8 cellular contexts compared by ENCODE assay signal in genomic region chr17:19762515-19762961, GRCh38. TPM values are rescaled to one million over a fixed set of nuclear protein-coding genes. Genes with fewer than 3 reads are reported as not detected.
DNase-seq lines count a peak whose midpoint lies in the region; ATAC-seq and TF ChIP-seq lines count a peak whose summit lies in the region.

No MANE protein-coding gene starts in this region.

- no peaks in the 10 kb centered on the region for H3K36me3 Mint-ChIP-seq in WTC11

- peaks cover 4% of the 10 kb centered on the region; the same call in 1 of the 2 replicates for H3K27me3 Mint-ChIP-seq in WTC11 (ENCODE audit: low read depth)

- TF ChIP-seq POLR2A in NB4 (IDR thresholded peaks at IDR 0.05; ENCODE audit: extremely low read depth, insufficient read length): no peak

- peaks cover 7% of the 10 kb centered on the region for H3K4me1 Mint-ChIP-seq in WTC11

- peak; percentile 55 for TF ChIP-seq CTCF in GM10248 (IDR thresholded peaks at IDR 0.05; ENCODE audit: control extremely low read depth, extremely low read depth, low read depth, missing control alignments)
- TF ChIP-seq CTCF in NB4 (IDR thresholded peaks at IDR 0.05; ENCODE audit: low read depth, low read length): peak; percentile 86
- TF ChIP-seq CTCF in WTC11 (IDR thresholded peaks at IDR 0.05): peak; percentile 65

- DNase-seq in GM10248 (ENCODE audit: extremely low spot score) (peak; percentile 82), NB4 (ENCODE audit: low read depth) (peak; percentile 80), WTC11 (ENCODE audit: low spot score) (peak; percentile 92), kidney tubule cell (ENCODE audit: low spot score) (peak; percentile 64)
- DNase-seq in central memory CD4-positive, alpha-beta T cell: peak; percentile 31
- DNase-seq in stimulated activated CD4-positive, alpha-beta T cell treated with anti-CD3 and anti-CD28 coated beads, Interleukin-4, amount 100 ng/mL, for 24 hours: peak; percentile 59

- no peak overlapping the region for H3K4me3 Mint-ChIP-seq in WTC11

- ATAC-seq in WTC11 (peak; percentile 79), HG03159 (IDR thresholded peaks at IDR 0.05; ENCODE audit: unreplicated experiment) (no peak), GM18909 (IDR thresholded peaks at IDR 0.05; ENCODE audit: poor library complexity, unreplicated experiment) (no peak)

- no peak overlapping the region for H3K27ac Mint-ChIP-seq in WTC11

- POLR2A ChIA-PET in GM10248 (lab: Yijun Ruan, JAX): no interaction called here
- POLR2A ChIA-PET in WTC11 (lab: Charles Lee): interaction anchor here (0.5 to 1.6 kb wide), 3 partner anchors 17 to 397 kb away, joined by 3 to 6 read pairs (median 5); partner anchors contain the start of gene ALDH3A2

- H3K4me3 ChIP-seq in NB4 (ENCODE audit: low read depth, low read length): no peak overlapping the region

- H3K9me3 Mint-ChIP-seq in WTC11: no peaks in the 10 kb centered on the region

- CTCF ChIA-PET in GM10248 (lab: Yijun Ruan, JAX): interaction anchor here (1.0 to 7.7 kb wide), 16 partner anchors 10 to 424 kb away, joined by 3 to 162 read pairs (median 5); partner anchors contain the start of genes ALDH3A1, ALDH3A2, B9D1 and SLC47A1
- CTCF ChIA-PET in WTC11 (lab: Charles Lee): interaction anchor here (0.6 to 6.7 kb wide), 64 partner anchors 8 to 517 kb away, joined by 3 to 91 read pairs (median 5); partner anchors contain the start of genes ALDH3A1, ALDH3A2, B9D1 and MAPK7

TF ChIP-seq in WTC11, 78 proteins besides CTCF, POLR2A, EP300 and RAD21:
- TF ChIP-seq MAX (CRISPR knock-in tag; IDR thresholded peaks at IDR 0.05) (no peak), HMGXB4 (CRISPR knock-in tag; IDR thresholded peaks at IDR 0.05) (0 out of 2 replicates have a peak, but pooled peaks have one; percentile 45)

RNA-seq across cellular contexts. Expression of gene ALDH3A1, which starts 14.4 kb away (rescaled TPM):
- 0.35 to 1.1 TPM (median 0.53 TPM) in 3 replicates for total RNA-seq in WTC11 (2021)

RNA-seq across cellular contexts. Expression of gene SLC47A2, which starts 46.2 kb away (rescaled TPM):
- not detected in 3 replicates for total RNA-seq in WTC11 (2021)

Comparison
In these comparisons a context has a peak if more than half of its experiments do, and no peak if none do; other contexts are left out.
1. DNase-seq: peak in every context shown above with its lines; median percentile 92 in WTC11; 82 in GM10248; 80 in NB4; 64 in kidney tubule cell; 59 in stimulated activated CD4-positive, alpha-beta T cell treated with anti-CD3 and anti-CD28 coated beads, Interleukin-4, amount 100 ng/mL, for 24 hours; 31 in central memory CD4-positive, alpha-beta T cell.